Comparison of ENCODE assay signal across 23 cellular contexts in genomic region chr1:159318784-159319551, GRCh38. TPM values are rescaled to one million over a fixed set of nuclear protein-coding genes. Genes with fewer than 3 reads are reported as not detected.
"Had no signal": no experiment of that assay in that cellular context is flagged by ENCODE, and none has a peak within 500 bp of the region (broad histone marks: within the 10 kb centered on the region; RNA-seq: fewer than 3 reads in every experiment).

No MANE protein-coding gene starts in this region.

- DNase-seq: activated CD4-positive, alpha-beta T cell treated with anti-CD3 and anti-CD28 coated beads for 48 hours; activated CD4-positive, alpha-beta T cell treated with anti-CD3 and anti-CD28 coated beads, Interleukin-2, amount 50 U/mL, for 4 hours; activated CD8-positive, alpha-beta memory T cell treated with anti-CD3 and anti-CD28 coated beads, Interleukin-2, amount 50 U/mL, for 48 hours; activated CD8-positive, alpha-beta T cell treated with anti-CD3 and anti-CD28 coated beads, Interleukin-2, amount 10 ng/mL, durations not matched to agents 7 days and 5 days; activated effector memory CD4-positive, alpha-beta T cell treated with anti-CD3 and anti-CD28 coated beads, Interleukin-2, amount 50 U/mL, for 16 hours; activated naive CD4-positive, alpha-beta T cell treated with Interleukin-2 at 50 U/mL for 16 hours; activated T-cell treated with anti-CD3 and anti-CD28 coated beads, Interleukin-2, amount 50 U/mL, for 4 hours; amygdala; KG1; NCI-H1092 treated with DMSO at 0.1 percent for 48 hours; NCI-H1417 treated with DMSO at 0.1 percent for 48 hours; NCI-H1694 treated with DMSO at 0.1 percent for 48 hours; NCI-H2081; NCI-H510A treated with DMSO at 0.1 percent for 48 hours; NCI-H69; PC-3; SIG-M5; T-helper 17 cell; T-helper 9 cell had no signal

- FAIRE-seq: astrocyte had no signal

- ATAC-seq: activated CD4-positive, CD25-positive, alpha-beta regulatory T cell treated with anti-CD3 and anti-CD28 coated beads, Interleukin-2, amount 50 U/mL, for 24 hours; activated CD8-positive, alpha-beta T cell treated with anti-CD3 and anti-CD28 coated beads, Interleukin-2, amount 10 ng/mL, durations not matched to agents 7 days and 5 days; activated T-cell treated with anti-CD3 and anti-CD28 coated beads, Interleukin-2, amount 50 U/mL, for 4 hours; PC-3; T-helper 17 cell had no signal

RNA-seq across cellular contexts. Expression of gene FCER1A, which starts 16.8 kb away (rescaled TPM):
- total RNA-seq: activated CD8-positive, alpha-beta T cell treated with anti-CD3 and anti-CD28 coated beads, Interleukin-2, amount 10 ng/mL, durations not matched to agents 7 days and 5 days; activated T-cell treated with anti-CD3 and anti-CD28 coated beads, Interleukin-2, amount 50 U/mL, for 4 hours; astrocyte; LHCN-M2; M059J; PC-3 had no signal
